22 cellular contexts compared by ENCODE assay signal in genomic region chr7:151792011-151792410, GRCh38.
DNase-seq lines count a peak whose midpoint lies in the region; ATAC-seq and TF ChIP-seq lines count a peak whose summit lies in the region.
"Had no signal": no experiment of that assay in that cellular context is flagged by ENCODE, and none has a peak within 500 bp of the region (broad histone marks: within the 10 kb centered on the region; RNA-seq: fewer than 3 reads in every experiment).

No MANE protein-coding gene starts in this region.

- no peaks in the 10 kb centered on the region for H3K27me3 ChIP-seq in lower lobe of right lung (ENCODE audit: low read depth)
- H3K27me3 ChIP-seq: BLaER1 treated with 17β-estradiol and CSF1 and Interleukin-3, amounts not matched to agents 10 nM and 100 nM had no signal

- no peaks in the 10 kb centered on the region for H3K36me3 ChIP-seq in lower lobe of right lung
- H3K36me3 ChIP-seq: BLaER1 treated with 17β-estradiol and CSF1 and Interleukin-3, amounts not matched to agents 10 nM and 100 nM had no signal

- TF ChIP-seq CTCF in lower lobe of right lung (IDR thresholded peaks at IDR 0.05): no peak

- no peaks in the 10 kb centered on the region for H3K9me3 ChIP-seq in lower lobe of right lung
- H3K9me3 ChIP-seq: BLaER1 treated with 17β-estradiol and CSF1 and Interleukin-3, amounts not matched to agents 10 nM and 100 nM had no signal

- no peaks in the 10 kb centered on the region for H3K36me3 Mint-ChIP-seq in activated T-cell treated with anti-CD3 and anti-CD28 coated beads, Interleukin-2, amount 50 U/mL, for 24 hours (ENCODE audit: low read depth)
- peaks cover 30% of the 10 kb centered on the region for H3K36me3 Mint-ChIP-seq in dendritic cell treated with granulocyte-macrophage colony-stimulating factor and Interleukin-4, amounts not matched to agents 40 ng/mL and 50 ng/mL, for 4 days (ENCODE audit: low read depth)
- no peaks in the 10 kb centered on the region for H3K36me3 Mint-ChIP-seq in stimulated activated memory B cell treated with anti-CD40 and anti-IgM and Interleukin-4, amounts not matched to agents 10 μg/mL and 1 μg/mL and 100 μg/mL, for 72 hours

- H3K27ac ChIP-seq in lower lobe of right lung: no peak overlapping the region
- H3K27ac ChIP-seq: 22Rv1; BLaER1 treated with 17β-estradiol and CSF1 and Interleukin-3, amounts not matched to agents 10 nM and 100 nM had no signal

- H3K27ac Mint-ChIP-seq in activated T-cell treated with anti-CD3 and anti-CD28 coated beads, Interleukin-2, amount 50 U/mL, for 24 hours: peak overlapping the region; percentile 18
- H3K27ac Mint-ChIP-seq in dendritic cell treated with granulocyte-macrophage colony-stimulating factor and Interleukin-4, amounts not matched to agents 40 ng/mL and 50 ng/mL, for 4 days: peak overlapping the region; percentile 93
- peak overlapping the region; percentile 59 for H3K27ac Mint-ChIP-seq in stimulated activated memory B cell treated with anti-CD40 and anti-IgM and Interleukin-4, amounts not matched to agents 10 μg/mL and 1 μg/mL and 100 μg/mL, for 72 hours
- H3K27ac Mint-ChIP-seq: CD8-positive, alpha-beta T cell; H9 had no signal

- H3K4me1 ChIP-seq in lower lobe of right lung: peaks cover 52% of the 10 kb centered on the region

- DNase-seq in activated T-cell treated with anti-CD3 and anti-CD28 coated beads, Interleukin-2, amount 50 U/mL, for 24 hours: no peak
- no peak for DNase-seq in activated T-cell treated with anti-CD3 and anti-CD28 coated beads, Interleukin-2, amount 50 U/mL, for 1 hour
- DNase-seq in lower lobe of right lung: peak; percentile 19
- no peak for DNase-seq in NCI-H446 (lab: John Stamatoyannopoulos, UW)
- no peak for DNase-seq in HT-29 (ENCODE audit: low spot score)
- no peak for DNase-seq in central memory CD4-positive, alpha-beta T cell
- DNase-seq: CD8-positive, alpha-beta T cell; DND-41; H9; KG1; NCI-H1092 treated with DMSO at 0.1 percent for 48 hours; NCI-H1436 treated with DMSO at 0.1 percent for 48 hours; NCI-H2081; NCI-H2171; NCI-H526; OCI-M1 had no signal

- no peak for ATAC-seq in lower lobe of right lung
- no peak for ATAC-seq in stimulated activated memory B cell treated with anti-CD40 and anti-IgM and Interleukin-4, amounts not matched to agents 10 μg/mL and 1 μg/mL and 100 μg/mL, for 72 hours
- ATAC-seq: CD8-positive, alpha-beta T cell; GM12878; Right ventricle myocardium inferior had no signal

- no peak overlapping the region for H3K4me3 ChIP-seq in lower lobe of right lung
- H3K4me3 ChIP-seq: BLaER1 treated with 17β-estradiol and CSF1 and Interleukin-3, amounts not matched to agents 10 nM and 100 nM; GM12878 had no signal

- peaks cover 53% of the 10 kb centered on the region for H3K4me1 Mint-ChIP-seq in activated T-cell treated with anti-CD3 and anti-CD28 coated beads, Interleukin-2, amount 50 U/mL, for 24 hours (ENCODE audit: low read depth)
- peaks cover 94% of the 10 kb centered on the region for H3K4me1 Mint-ChIP-seq in dendritic cell treated with granulocyte-macrophage colony-stimulating factor and Interleukin-4, amounts not matched to agents 40 ng/mL and 50 ng/mL, for 4 days (ENCODE audit: low read depth)
- peaks cover 74% of the 10 kb centered on the region for H3K4me1 Mint-ChIP-seq in stimulated activated memory B cell treated with anti-CD40 and anti-IgM and Interleukin-4, amounts not matched to agents 10 μg/mL and 1 μg/mL and 100 μg/mL, for 72 hours

- H3K9me3 Mint-ChIP-seq in activated T-cell treated with anti-CD3 and anti-CD28 coated beads, Interleukin-2, amount 50 U/mL, for 24 hours: no peaks in the 10 kb centered on the region
- H3K9me3 Mint-ChIP-seq in dendritic cell treated with granulocyte-macrophage colony-stimulating factor and Interleukin-4, amounts not matched to agents 40 ng/mL and 50 ng/mL, for 4 days: no peaks in the 10 kb centered on the region
- H3K9me3 Mint-ChIP-seq in stimulated activated memory B cell treated with anti-CD40 and anti-IgM and Interleukin-4, amounts not matched to agents 10 μg/mL and 1 μg/mL and 100 μg/mL, for 72 hours: no peaks in the 10 kb centered on the region
- H3K9me3 Mint-ChIP-seq: CD8-positive, alpha-beta T cell; H9 had no signal

- intact Hi-C loops in dendritic cell treated with granulocyte-macrophage colony-stimulating factor and Interleukin-4, amounts not matched to agents 40 ng/mL and 50 ng/mL, for 4 days (cut with micrococcal nuclease): loop anchor here (5.0 kb wide), 1 partner anchor 140 kb away; no protein-coding TSS in a partner anchor
- intact Hi-C loops in lower lobe of right lung (cut with DNase I): loop anchor here (10.0 kb wide), 1 partner anchor 143 kb away; no protein-coding TSS in a partner anchor

- no peak overlapping the region for H3K4me3 Mint-ChIP-seq in activated T-cell treated with anti-CD3 and anti-CD28 coated beads, Interleukin-2, amount 50 U/mL, for 24 hours
- no peak overlapping the region for H3K4me3 Mint-ChIP-seq in dendritic cell treated with granulocyte-macrophage colony-stimulating factor and Interleukin-4, amounts not matched to agents 40 ng/mL and 50 ng/mL, for 4 days
- H3K4me3 Mint-ChIP-seq in stimulated activated memory B cell treated with anti-CD40 and anti-IgM and Interleukin-4, amounts not matched to agents 10 μg/mL and 1 μg/mL and 100 μg/mL, for 72 hours: no peak overlapping the region
- H3K4me3 Mint-ChIP-seq: CD8-positive, alpha-beta T cell; H9 had no signal

- no peaks in the 10 kb centered on the region for H3K27me3 Mint-ChIP-seq in activated T-cell treated with anti-CD3 and anti-CD28 coated beads, Interleukin-2, amount 50 U/mL, for 24 hours
- H3K27me3 Mint-ChIP-seq in dendritic cell treated with granulocyte-macrophage colony-stimulating factor and Interleukin-4, amounts not matched to agents 40 ng/mL and 50 ng/mL, for 4 days: no peaks in the 10 kb centered on the region
- no peaks in the 10 kb centered on the region for H3K27me3 Mint-ChIP-seq in stimulated activated memory B cell treated with anti-CD40 and anti-IgM and Interleukin-4, amounts not matched to agents 10 μg/mL and 1 μg/mL and 100 μg/mL, for 72 hours

Comparison
In these comparisons a context has a peak if more than half of its experiments do, and no peak if none do; other contexts are left out.
1. H3K27ac Mint-ChIP-seq: peak in every context shown above with its lines; median percentile 93 in dendritic cell treated with granulocyte-macrophage colony-stimulating factor and Interleukin-4, amounts not matched to agents 40 ng/mL and 50 ng/mL, for 4 days; 59 in stimulated activated memory B cell treated with anti-CD40 and anti-IgM and Interleukin-4, amounts not matched to agents 10 μg/mL and 1 μg/mL and 100 μg/mL, for 72 hours; 18 in activated T-cell treated with anti-CD3 and anti-CD28 coated beads, Interleukin-2, amount 50 U/mL, for 24 hours.